ENCODE assay signal across 1 cellular context in the genomic region with DNA sequence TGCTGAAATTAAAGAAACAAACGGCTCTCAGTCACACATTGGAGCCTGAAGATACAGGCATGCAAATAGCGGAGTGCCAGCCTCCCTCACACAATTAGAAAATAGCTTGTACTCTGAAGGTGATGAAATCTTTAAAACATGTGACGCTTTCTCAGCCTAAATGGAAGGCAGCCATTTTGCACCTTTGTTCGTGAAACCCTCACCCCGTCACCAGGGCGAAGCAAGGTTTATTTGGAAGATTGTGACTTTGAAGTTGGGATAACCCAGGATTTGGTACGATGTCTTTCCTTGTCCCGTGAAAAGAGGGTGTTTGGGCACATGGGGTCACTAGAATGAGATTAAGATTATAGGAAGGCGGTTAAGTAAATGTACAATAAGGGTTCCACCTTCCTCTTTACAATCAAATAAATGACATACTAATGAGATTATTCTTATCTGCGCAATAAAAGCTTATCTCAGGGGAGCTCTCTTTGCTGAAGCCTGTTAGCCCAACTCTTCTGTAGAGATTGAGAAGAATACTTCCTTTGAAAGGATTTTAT.
A peak's percentile ranks its signal among the peaks of the same experiment; 100 is the strongest.
TF ChIP-seq lines count a peak whose summit lies in the region.

No MANE protein-coding gene starts in this region.

TF ChIP-seq in HEK293, 187 proteins besides CTCF, POLR2A, EP300 and RAD21 (continued from another document):
- TF ChIP-seq, protein P1, sequence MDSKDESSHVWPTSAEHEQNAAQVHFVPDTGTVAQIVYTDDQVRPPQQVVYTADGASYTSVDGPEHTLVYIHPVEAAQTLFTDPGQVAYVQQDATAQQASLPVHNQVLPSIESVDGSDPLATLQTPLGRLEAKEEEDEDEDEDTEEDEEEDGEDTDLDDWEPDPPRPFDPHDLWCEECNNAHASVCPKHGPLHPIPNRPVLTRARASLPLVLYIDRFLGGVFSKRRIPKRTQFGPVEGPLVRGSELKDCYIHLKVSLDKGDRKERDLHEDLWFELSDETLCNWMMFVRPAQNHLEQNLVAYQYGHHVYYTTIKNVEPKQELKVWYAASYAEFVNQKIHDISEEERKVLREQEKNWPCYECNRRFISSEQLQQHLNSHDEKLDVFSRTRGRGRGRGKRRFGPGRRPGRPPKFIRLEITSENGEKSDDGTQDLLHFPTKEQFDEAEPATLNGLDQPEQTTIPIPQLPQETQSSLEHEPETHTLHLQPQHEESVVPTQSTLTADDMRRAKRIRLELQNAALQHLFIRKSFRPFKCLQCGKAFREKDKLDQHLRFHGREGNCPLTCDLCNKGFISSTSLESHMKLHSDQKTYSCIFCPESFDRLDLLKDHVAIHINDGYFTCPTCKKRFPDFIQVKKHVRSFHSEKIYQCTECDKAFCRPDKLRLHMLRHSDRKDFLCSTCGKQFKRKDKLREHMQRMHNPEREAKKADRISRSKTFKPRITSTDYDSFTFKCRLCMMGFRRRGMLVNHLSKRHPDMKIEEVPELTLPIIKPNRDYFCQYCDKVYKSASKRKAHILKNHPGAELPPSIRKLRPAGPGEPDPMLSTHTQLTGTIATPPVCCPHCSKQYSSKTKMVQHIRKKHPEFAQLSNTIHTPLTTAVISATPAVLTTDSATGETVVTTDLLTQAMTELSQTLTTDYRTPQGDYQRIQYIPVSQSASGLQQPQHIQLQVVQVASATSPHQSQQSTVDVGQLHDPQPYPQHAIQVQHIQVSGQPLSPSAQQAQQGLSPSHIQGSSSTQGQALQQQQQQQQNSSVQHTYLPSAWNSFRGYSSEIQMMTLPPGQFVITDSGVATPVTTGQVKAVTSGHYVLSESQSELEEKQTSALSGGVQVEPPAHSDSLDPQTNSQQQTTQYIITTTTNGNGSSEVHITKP (tag by site-specific recombination; IDR thresholded peaks at IDR 0.05) = peak; percentile 62
- no peak for TF ChIP-seq ZNF184 (tag by site-specific recombination; IDR thresholded peaks at IDR 0.05)
- no peak for TF ChIP-seq SETDB1 (IDR thresholded peaks at IDR 0.05; ENCODE audit: insufficient read length, low read length)
- peak; percentile 59; the same call in 1 of the 2 replicates for TF ChIP-seq FEZF1 (tag by site-specific recombination; IDR thresholded peaks at IDR 0.05)
- TF ChIP-seq ZNF473 (tag by site-specific recombination; IDR thresholded peaks at IDR 0.05) = no peak
- no peak for TF ChIP-seq ZNF837 (tag by site-specific recombination; IDR thresholded peaks at IDR 0.05)
- 0 out of 2 replicates have a peak, but pooled peaks have one; percentile 43 for TF ChIP-seq GLIS1 (tag by site-specific recombination; IDR thresholded peaks at IDR 0.05)
- TF ChIP-seq OSR2 (tag by site-specific recombination; IDR thresholded peaks at IDR 0.05) = no peak
- TF ChIP-seq ZNF626 (tag by site-specific recombination; IDR thresholded peaks at IDR 0.05) = no peak
- no peak for TF ChIP-seq SP2 (tag by site-specific recombination; IDR thresholded peaks at IDR 0.05)
- no peak; the same call in 1 of the 2 replicates for TF ChIP-seq ZBTB8A (tag by site-specific recombination; IDR thresholded peaks at IDR 0.05)
- TF ChIP-seq, protein P2, sequence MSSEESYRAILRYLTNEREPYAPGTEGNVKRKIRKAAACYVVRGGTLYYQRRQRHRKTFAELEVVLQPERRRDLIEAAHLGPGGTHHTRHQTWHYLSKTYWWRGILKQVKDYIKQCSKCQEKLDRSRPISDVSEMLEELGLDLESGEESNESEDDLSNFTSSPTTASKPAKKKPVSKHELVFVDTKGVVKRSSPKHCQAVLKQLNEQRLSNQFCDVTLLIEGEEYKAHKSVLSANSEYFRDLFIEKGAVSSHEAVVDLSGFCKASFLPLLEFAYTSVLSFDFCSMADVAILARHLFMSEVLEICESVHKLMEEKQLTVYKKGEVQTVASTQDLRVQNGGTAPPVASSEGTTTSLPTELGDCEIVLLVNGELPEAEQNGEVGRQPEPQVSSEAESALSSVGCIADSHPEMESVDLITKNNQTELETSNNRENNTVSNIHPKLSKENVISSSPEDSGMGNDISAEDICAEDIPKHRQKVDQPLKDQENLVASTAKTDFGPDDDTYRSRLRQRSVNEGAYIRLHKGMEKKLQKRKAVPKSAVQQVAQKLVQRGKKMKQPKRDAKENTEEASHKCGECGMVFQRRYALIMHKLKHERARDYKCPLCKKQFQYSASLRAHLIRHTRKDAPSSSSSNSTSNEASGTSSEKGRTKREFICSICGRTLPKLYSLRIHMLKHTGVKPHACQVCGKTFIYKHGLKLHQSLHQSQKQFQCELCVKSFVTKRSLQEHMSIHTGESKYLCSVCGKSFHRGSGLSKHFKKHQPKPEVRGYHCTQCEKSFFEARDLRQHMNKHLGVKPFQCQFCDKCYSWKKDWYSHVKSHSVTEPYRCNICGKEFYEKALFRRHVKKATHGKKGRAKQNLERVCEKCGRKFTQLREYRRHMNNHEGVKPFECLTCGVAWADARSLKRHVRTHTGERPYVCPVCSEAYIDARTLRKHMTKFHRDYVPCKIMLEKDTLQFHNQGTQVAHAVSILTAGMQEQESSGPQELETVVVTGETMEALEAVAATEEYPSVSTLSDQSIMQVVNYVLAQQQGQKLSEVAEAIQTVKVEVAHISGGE (tag by site-specific recombination; conservative IDR thresholded peaks at IDR 0.05; ENCODE audit: low read depth) = no peak
- TF ChIP-seq YY1 (tag by site-specific recombination; IDR thresholded peaks at IDR 0.05) = 0 out of 2 replicates have a peak, but pooled peaks have one; percentile 23
- TF ChIP-seq ZNF624 (tag by site-specific recombination; IDR thresholded peaks at IDR 0.05) = no peak
